20 cellular contexts compared by ENCODE assay signal in the genomic region with DNA sequence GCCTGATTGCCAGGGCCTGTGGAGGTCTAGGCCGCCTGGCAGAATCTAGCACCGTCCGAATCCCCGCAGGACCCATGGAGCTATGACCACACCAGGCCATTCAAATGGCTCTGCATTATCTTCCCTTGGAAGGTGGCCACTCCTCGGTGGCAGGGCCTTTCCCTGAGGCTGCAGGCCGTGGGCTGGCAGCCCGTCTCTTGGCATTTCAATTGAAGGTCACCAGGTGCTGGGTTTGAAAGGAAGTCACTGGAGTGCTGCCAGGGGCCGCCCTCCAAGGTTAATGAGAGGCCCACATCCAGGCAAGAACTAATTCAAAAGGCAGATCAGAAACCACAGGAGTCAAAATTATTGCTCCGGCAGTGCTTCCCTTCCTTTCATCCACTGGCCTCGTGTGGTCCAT. TPM values are rescaled to one million over a fixed set of nuclear protein-coding genes. Genes with fewer than 3 reads are reported as not detected.
DNase-seq lines count a peak whose midpoint lies in the region; TF ChIP-seq lines count a peak whose summit lies in the region.
"Had no signal": no experiment of that assay in that cellular context is flagged by ENCODE, and none has a peak within 500 bp of the region (broad histone marks: within the 10 kb centered on the region; RNA-seq: fewer than 3 reads in every experiment).

No MANE protein-coding gene starts in this region.

- no peak for TF ChIP-seq POLR2A in sigmoid colon (IDR thresholded peaks at IDR 0.05)

- peak overlapping the region; percentile 72 for H3K27ac Mint-ChIP-seq in activated naive CD4-positive, alpha-beta T cell treated with anti-CD3 and anti-CD28 coated beads, Interleukin-2, amount 10 ng/mL, durations not matched to agents 7 days and 5 days
- no peak overlapping the region for H3K27ac Mint-ChIP-seq in activated naive CD4-positive, alpha-beta T cell treated with anti-CD3 and anti-CD28 coated beads for 36 hours

- H3K9me3 ChIP-seq in sigmoid colon = no peaks in the 10 kb centered on the region
- H3K9me3 ChIP-seq: ascending aorta, heart left ventricle, lower lobe of right lung, upper lobe of right lung had no signal

- no peak for DNase-seq in activated naive CD4-positive, alpha-beta T cell treated with anti-CD3 and anti-CD28 coated beads, Interleukin-2, amount 10 ng/mL, durations not matched to agents 7 days and 5 days
- DNase-seq in activated naive CD4-positive, alpha-beta T cell treated with anti-CD3 and anti-CD28 coated beads for 36 hours = no peak
- DNase-seq in NCI-H146 (lab: John Stamatoyannopoulos, UW) (peak; percentile 75), SHP77 treated with DMSO at 0.1 percent for 48 hours (lab: John Stamatoyannopoulos, UW) (peak; percentile 33), sigmoid colon (peak; percentile 28), HEK293T (ENCODE audit: extremely low spot score) (no peak)
- no peak for DNase-seq in stimulated activated CD4-positive, alpha-beta T cell treated with anti-CD3 and anti-CD28 coated beads, Interleukin-12 subunit alpha, Interleukin-12 subunit beta, amount 100 ng/mL, for 4 hours
- no peak for DNase-seq in stimulated activated CD4-positive, alpha-beta T cell treated with anti-CD3 and anti-CD28 coated beads, Interleukin-2, amount 100 ng/mL, for 24 hours
- DNase-seq: CD8-positive, alpha-beta memory T cell; heart left ventricle; immature natural killer cell; KG1; lower lobe of right lung; NCI-H446; right cardiac atrium; stimulated activated naive CD8-positive, alpha-beta T cell treated with anti-CD3 and anti-CD28 coated beads, Interleukin-15, amount 100 ng/mL, for 72 hours; upper lobe of right lung had no signal

- TF ChIP-seq CTCF in sigmoid colon (IDR thresholded peaks at IDR 0.05) = no peak

- no peak overlapping the region for H3K4me3 Mint-ChIP-seq in activated naive CD4-positive, alpha-beta T cell treated with anti-CD3 and anti-CD28 coated beads, Interleukin-2, amount 10 ng/mL, durations not matched to agents 7 days and 5 days
- H3K4me3 Mint-ChIP-seq in activated naive CD4-positive, alpha-beta T cell treated with anti-CD3 and anti-CD28 coated beads for 36 hours = no peak overlapping the region
- H3K4me3 Mint-ChIP-seq: stimulated activated naive CD8-positive, alpha-beta T cell treated with anti-CD3 and anti-CD28 coated beads, Interleukin-15, amount 100 ng/mL, for 72 hours had no signal

- peaks cover 4% of the 10 kb centered on the region for H3K27me3 Mint-ChIP-seq in activated naive CD4-positive, alpha-beta T cell treated with anti-CD3 and anti-CD28 coated beads, Interleukin-2, amount 10 ng/mL, durations not matched to agents 7 days and 5 days
- no peaks in the 10 kb centered on the region for H3K27me3 Mint-ChIP-seq in activated naive CD4-positive, alpha-beta T cell treated with anti-CD3 and anti-CD28 coated beads for 36 hours (ENCODE audit: low read depth)
- H3K27me3 Mint-ChIP-seq: stimulated activated naive CD8-positive, alpha-beta T cell treated with anti-CD3 and anti-CD28 coated beads, Interleukin-15, amount 100 ng/mL, for 72 hours had no signal

- H3K4me1 Mint-ChIP-seq in activated naive CD4-positive, alpha-beta T cell treated with anti-CD3 and anti-CD28 coated beads, Interleukin-2, amount 10 ng/mL, durations not matched to agents 7 days and 5 days = peaks cover 18% of the 10 kb centered on the region
- peaks cover 36% of the 10 kb centered on the region for H3K4me1 Mint-ChIP-seq in activated naive CD4-positive, alpha-beta T cell treated with anti-CD3 and anti-CD28 coated beads for 36 hours (ENCODE audit: low read depth)

- intact Hi-C loops in activated naive CD4-positive, alpha-beta T cell treated with anti-CD3 and anti-CD28 coated beads for 36 hours (cut with micrococcal nuclease) = no loop called here
- intact Hi-C loops in sigmoid colon (cut with DNase I) = no loop called here

- H3K9me3 Mint-ChIP-seq in activated naive CD4-positive, alpha-beta T cell treated with anti-CD3 and anti-CD28 coated beads, Interleukin-2, amount 10 ng/mL, durations not matched to agents 7 days and 5 days = no peaks in the 10 kb centered on the region
- no peaks in the 10 kb centered on the region for H3K9me3 Mint-ChIP-seq in activated naive CD4-positive, alpha-beta T cell treated with anti-CD3 and anti-CD28 coated beads for 36 hours
- H3K9me3 Mint-ChIP-seq: stimulated activated naive CD8-positive, alpha-beta T cell treated with anti-CD3 and anti-CD28 coated beads, Interleukin-15, amount 100 ng/mL, for 72 hours had no signal

- no peak overlapping the region for H3K27ac ChIP-seq in sigmoid colon
- H3K27ac ChIP-seq: ascending aorta, heart left ventricle, lower lobe of right lung, SK-N-MC, upper lobe of right lung had no signal

- CTCF ChIA-PET in activated naive CD4-positive, alpha-beta T cell treated with anti-CD3 and anti-CD28 coated beads, Interleukin-2, amount 10 ng/mL, durations not matched to agents 7 days and 5 days (lab: Charles Lee) = no interaction called here
- CTCF ChIA-PET in activated naive CD4-positive, alpha-beta T cell treated with anti-CD3 and anti-CD28 coated beads for 36 hours (lab: Charles Lee) = no interaction called here
- CTCF ChIA-PET in HEK293T (lab: Yijun Ruan, JAX) = no interaction called here

- peaks cover 0 to 45% (median 14%) of the 10 kb centered on the region in 4 donors for H3K36me3 ChIP-seq in sigmoid colon
- H3K36me3 ChIP-seq: ascending aorta, lower lobe of right lung had no signal

- POLR2A ChIA-PET in HEK293T (lab: Yijun Ruan, JAX) = no interaction called here

- 71 to 74% methylated on average over 10 of the region's 10 CpGs for WGBS in sigmoid colon, 2 donors

- H3K36me3 Mint-ChIP-seq in activated naive CD4-positive, alpha-beta T cell treated with anti-CD3 and anti-CD28 coated beads, Interleukin-2, amount 10 ng/mL, durations not matched to agents 7 days and 5 days = peaks cover 36% of the 10 kb centered on the region
- H3K36me3 Mint-ChIP-seq in activated naive CD4-positive, alpha-beta T cell treated with anti-CD3 and anti-CD28 coated beads for 36 hours (ENCODE audit: low read depth) = peaks cover 19% of the 10 kb centered on the region

- H3K4me1 ChIP-seq in sigmoid colon = no peaks in the 10 kb centered on the region
- H3K4me1 ChIP-seq: ascending aorta, heart left ventricle, lower lobe of right lung, upper lobe of right lung had no signal

- H3K27me3 ChIP-seq in sigmoid colon = no peaks in the 10 kb centered on the region
- H3K27me3 ChIP-seq: ascending aorta, heart left ventricle, upper lobe of right lung had no signal

- TF ChIP-seq EP300 in sigmoid colon (IDR thresholded peaks at IDR 0.05) = no peak

- H3K4me3 ChIP-seq in sigmoid colon = no peak overlapping the region
- H3K4me3 ChIP-seq: ascending aorta, heart left ventricle, lower lobe of right lung, SK-N-MC, upper lobe of right lung had no signal

TF ChIP-seq in HEK293T, 16 proteins besides CTCF, POLR2A, EP300 and RAD21:
- TF ChIP-seq, protein P1, sequence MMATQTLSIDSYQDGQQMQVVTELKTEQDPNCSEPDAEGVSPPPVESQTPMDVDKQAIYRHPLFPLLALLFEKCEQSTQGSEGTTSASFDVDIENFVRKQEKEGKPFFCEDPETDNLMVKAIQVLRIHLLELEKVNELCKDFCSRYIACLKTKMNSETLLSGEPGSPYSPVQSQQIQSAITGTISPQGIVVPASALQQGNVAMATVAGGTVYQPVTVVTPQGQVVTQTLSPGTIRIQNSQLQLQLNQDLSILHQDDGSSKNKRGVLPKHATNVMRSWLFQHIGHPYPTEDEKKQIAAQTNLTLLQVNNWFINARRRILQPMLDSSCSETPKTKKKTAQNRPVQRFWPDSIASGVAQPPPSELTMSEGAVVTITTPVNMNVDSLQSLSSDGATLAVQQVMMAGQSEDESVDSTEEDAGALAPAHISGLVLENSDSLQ (IDR thresholded peaks at IDR 0.05) = no peak
- TF ChIP-seq SUZ12 (IDR thresholded peaks at IDR 0.05) (no peak), HDGF (IDR thresholded peaks at IDR 0.05; ENCODE audit: borderline replicate concordance) (no peak), ZNF384 (IDR thresholded peaks at IDR 0.05) (no peak)

RNA-seq across cellular contexts. Expression of a gene that starts 27.7 kb away (rescaled TPM):
- not detected for total RNA-seq in activated naive CD4-positive, alpha-beta T cell treated with anti-CD3 and anti-CD28 coated beads for 36 hours
- total RNA-seq in sigmoid colon = 1 to 10 TPM in 1 of 4 donors, not detected in 3; 1.1 TPM
- not detected for polyA plus RNA-seq in sigmoid colon
- total RNA-seq: ascending aorta; CD8-positive, alpha-beta memory T cell; heart left ventricle; lower lobe of right lung; omental fat pad; right cardiac atrium; upper lobe of right lung had no signal
- polyA plus RNA-seq: CD8-positive, alpha-beta memory T cell; heart left ventricle; immature natural killer cell; right cardiac atrium had no signal

Comparison
In these comparisons a context has a peak if more than half of its experiments do, and no peak if none do; other contexts are left out.
1. DNase-seq: peak in NCI-H146 (single experiment), SHP77 treated with DMSO at 0.1 percent for 48 hours (single experiment) and sigmoid colon (single experiment); none in activated naive CD4-positive, alpha-beta T cell treated with anti-CD3 and anti-CD28 coated beads, Interleukin-2, amount 10 ng/mL, durations not matched to agents 7 days and 5 days (single experiment), activated naive CD4-positive, alpha-beta T cell treated with anti-CD3 and anti-CD28 coated beads for 36 hours (single experiment), HEK293T (single experiment), stimulated activated CD4-positive, alpha-beta T cell treated with anti-CD3 and anti-CD28 coated beads, Interleukin-12 subunit alpha, Interleukin-12 subunit beta, amount 100 ng/mL, for 4 hours (single experiment) and stimulated activated CD4-positive, alpha-beta T cell treated with anti-CD3 and anti-CD28 coated beads, Interleukin-2, amount 100 ng/mL, for 24 hours (0 of 2).